26 cellular contexts compared by ENCODE assay signal in the genomic region with DNA sequence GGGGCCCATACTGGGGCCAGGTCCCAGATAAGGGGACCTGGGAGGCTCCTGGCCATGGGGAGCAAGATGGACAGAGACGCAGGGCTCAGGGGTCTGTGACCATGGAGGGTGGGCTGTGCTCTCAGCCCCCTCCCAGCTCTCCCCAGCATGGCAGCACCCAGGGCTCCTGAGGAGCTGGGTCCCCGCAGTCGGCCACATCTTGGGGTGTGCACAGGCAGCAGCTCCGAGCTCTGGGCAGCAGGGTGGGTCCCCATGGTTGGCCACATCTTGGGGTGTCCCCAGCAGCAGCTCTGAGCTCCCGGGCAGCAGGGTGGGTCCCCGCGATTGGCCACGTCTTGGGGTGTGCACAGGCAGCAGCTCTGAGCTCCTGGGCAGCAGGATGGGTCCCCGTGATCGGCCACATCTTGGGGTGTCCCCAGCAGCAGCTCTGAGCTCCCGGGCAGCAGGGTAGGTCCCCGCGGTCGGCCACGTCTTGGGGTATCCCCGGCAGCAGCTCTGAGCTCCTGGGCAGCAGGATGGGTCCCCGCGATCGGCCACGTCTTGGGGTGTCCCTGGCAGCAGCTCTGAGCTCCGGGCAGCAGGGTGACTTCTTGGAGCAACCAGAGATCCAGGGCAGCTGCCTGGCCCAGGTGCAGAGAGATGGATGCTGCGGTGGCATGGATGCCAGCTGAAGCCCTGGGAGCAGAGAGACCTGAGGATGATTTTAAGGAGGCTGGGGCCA. TPM values are rescaled to one million over a fixed set of nuclear protein-coding genes. Genes with fewer than 3 reads are reported as not detected.
DNase-seq lines count a peak whose midpoint lies in the region; ATAC-seq and TF ChIP-seq lines count a peak whose summit lies in the region.
"Had no signal": no experiment of that assay in that cellular context is flagged by ENCODE, and none has a peak within 500 bp of the region (broad histone marks: within the 10 kb centered on the region; RNA-seq: fewer than 3 reads in every experiment).

No MANE protein-coding gene starts in this region.

- H3K36me3 Mint-ChIP-seq in activated naive CD8-positive, alpha-beta T cell treated with anti-CD3 and anti-CD28 coated beads, Interleukin-2, amount 10 ng/mL, durations not matched to agents 7 days and 5 days, result no peaks in the 10 kb centered on the region
- H3K36me3 Mint-ChIP-seq in activated naive CD8-positive, alpha-beta T cell treated with anti-CD3 and anti-CD28 coated beads, Interleukin-2, amount 50 U/mL, for 24 hours (ENCODE audit: low read depth), result no peaks in the 10 kb centered on the region
- H3K36me3 Mint-ChIP-seq: CD4-positive, CD25-positive, alpha-beta regulatory T cell had no signal

- 88% methylated on average over 10 of the region's 22 CpGs for WGBS in suprapubic skin

- intact Hi-C loops in PC-3 (cut with micrococcal nuclease), result loop anchor here (5.0 kb wide), 3 partner anchors 52 to 87 kb away; no protein-coding TSS in a partner anchor

- H2AFZ ChIP-seq in PC-3 (ENCODE audit: low read length), result no peak overlapping the region

- H3K4me1 ChIP-seq in PC-3 (ENCODE audit: insufficient read depth, low read length) (peaks cover 26% of the 10 kb centered on the region), suprapubic skin (peaks cover 14% of the 10 kb centered on the region)
- H3K4me1 ChIP-seq: SJCRH30 had no signal

- no peaks in the 10 kb centered on the region for H3K79me2 ChIP-seq in PC-3 (ENCODE audit: low read length)

- TF ChIP-seq POLR2A in suprapubic skin (IDR thresholded peaks at IDR 0.05), result no peak

- H3K27ac Mint-ChIP-seq in activated naive CD8-positive, alpha-beta T cell treated with anti-CD3 and anti-CD28 coated beads, Interleukin-2, amount 10 ng/mL, durations not matched to agents 7 days and 5 days, result no peak overlapping the region
- no peak overlapping the region for H3K27ac Mint-ChIP-seq in activated naive CD8-positive, alpha-beta T cell treated with anti-CD3 and anti-CD28 coated beads, Interleukin-2, amount 50 U/mL, for 24 hours
- H3K27ac Mint-ChIP-seq: CD4-positive, CD25-positive, alpha-beta regulatory T cell; nephron; T-helper 1 cell treated with Interleukin-12 subunit alpha and Interleukin-12 subunit beta and Interleukin-4 antibody, amounts not matched to agents 30 μg/mL and 1 μg/mL, for 36 hours had no signal

- H3K9me3 ChIP-seq in PC-3 (ENCODE audit: low read length), result no peaks in the 10 kb centered on the region
- no peaks in the 10 kb centered on the region for H3K9me3 ChIP-seq in suprapubic skin
- H3K9me3 ChIP-seq: MG63, SJCRH30 had no signal

- TF ChIP-seq CTCF in PC-3 (conservative IDR thresholded peaks at IDR 0.05; ENCODE audit: low read depth, low read length) (no peak), suprapubic skin (IDR thresholded peaks at IDR 0.05) (no peak)

- TF ChIP-seq EP300 in suprapubic skin (IDR thresholded peaks at IDR 0.05), result no peak

- H3K9ac ChIP-seq in PC-3 (ENCODE audit: low read length), result 0 out of 2 replicates have a peak overlapping the region, but pooled peaks have one; percentile 50

- H3K4me3 ChIP-seq in PC-3 (ENCODE audit: low read length) (no peak overlapping the region), suprapubic skin (no peak overlapping the region)
- H3K4me3 ChIP-seq: MG63, SJCRH30 had no signal

- ATAC-seq in activated naive CD8-positive, alpha-beta T cell treated with anti-CD3 and anti-CD28 coated beads, Interleukin-2, amount 10 ng/mL, durations not matched to agents 7 days and 5 days (ENCODE audit: low read depth), result no peak
- ATAC-seq in activated naive CD8-positive, alpha-beta T cell treated with anti-CD3 and anti-CD28 coated beads, Interleukin-2, amount 50 U/mL, for 24 hours, result no peak
- ATAC-seq in PC-3, result no peak
- no peak for ATAC-seq in left lobe of liver
- ATAC-seq in HG03469 (IDR thresholded peaks at IDR 0.05; ENCODE audit: unreplicated experiment), result no peak
- ATAC-seq: esophagus mucosa had no signal

- no peaks in the 10 kb centered on the region for H3K27me3 Mint-ChIP-seq in activated naive CD8-positive, alpha-beta T cell treated with anti-CD3 and anti-CD28 coated beads, Interleukin-2, amount 10 ng/mL, durations not matched to agents 7 days and 5 days
- no peaks in the 10 kb centered on the region for H3K27me3 Mint-ChIP-seq in activated naive CD8-positive, alpha-beta T cell treated with anti-CD3 and anti-CD28 coated beads, Interleukin-2, amount 50 U/mL, for 24 hours
- H3K27me3 Mint-ChIP-seq: CD4-positive, CD25-positive, alpha-beta regulatory T cell had no signal

- no peak overlapping the region for H3K4me2 ChIP-seq in PC-3 (ENCODE audit: low read length)

- H3K4me3 Mint-ChIP-seq in activated naive CD8-positive, alpha-beta T cell treated with anti-CD3 and anti-CD28 coated beads, Interleukin-2, amount 10 ng/mL, durations not matched to agents 7 days and 5 days, result no peak overlapping the region
- H3K4me3 Mint-ChIP-seq in activated naive CD8-positive, alpha-beta T cell treated with anti-CD3 and anti-CD28 coated beads, Interleukin-2, amount 50 U/mL, for 24 hours, result no peak overlapping the region
- H3K4me3 Mint-ChIP-seq: CD4-positive, CD25-positive, alpha-beta regulatory T cell; nephron; T-helper 1 cell treated with Interleukin-12 subunit alpha and Interleukin-12 subunit beta and Interleukin-4 antibody, amounts not matched to agents 30 μg/mL and 1 μg/mL, for 36 hours had no signal

- H3K4me1 Mint-ChIP-seq in activated naive CD8-positive, alpha-beta T cell treated with anti-CD3 and anti-CD28 coated beads, Interleukin-2, amount 10 ng/mL, durations not matched to agents 7 days and 5 days, result no peaks in the 10 kb centered on the region
- H3K4me1 Mint-ChIP-seq in activated naive CD8-positive, alpha-beta T cell treated with anti-CD3 and anti-CD28 coated beads, Interleukin-2, amount 50 U/mL, for 24 hours, result no peaks in the 10 kb centered on the region
- H3K4me1 Mint-ChIP-seq: CD4-positive, CD25-positive, alpha-beta regulatory T cell; nephron had no signal

- no TSS peak for BruUV-seq in PC-3 (replicated peaks; lab: Mats Ljungman, UMichigan)

- POLR2A ChIA-PET in activated naive CD8-positive, alpha-beta T cell treated with anti-CD3 and anti-CD28 coated beads, Interleukin-2, amount 10 ng/mL, durations not matched to agents 7 days and 5 days (lab: Charles Lee), result no interaction called here
- POLR2A ChIA-PET in PC-3 (lab: Charles Lee; ENCODE audit: unreplicated experiment), result no interaction called here

- no peaks in the 10 kb centered on the region for H3K9me2 ChIP-seq in PC-3 (replicated peaks; ENCODE audit: low read length)

- H3K27me3 ChIP-seq in PC-3 (ENCODE audit: low read length) (no peaks in the 10 kb centered on the region), suprapubic skin (peaks cover 62% of the 10 kb centered on the region)

- no peaks in the 10 kb centered on the region for H3K36me3 ChIP-seq in PC-3 (ENCODE audit: low read depth, low read length)
- H3K36me3 ChIP-seq in suprapubic skin, result no peaks in the 10 kb centered on the region
- H3K36me3 ChIP-seq: MG63, SJCRH30 had no signal

- no peaks in the 10 kb centered on the region for H4K20me1 ChIP-seq in PC-3 (ENCODE audit: low read length)

- H3F3A ChIP-seq in PC-3 (ENCODE audit: low read length, unreplicated experiment), result no peaks in the 10 kb centered on the region

- DNase-seq in activated naive CD8-positive, alpha-beta T cell treated with anti-CD3 and anti-CD28 coated beads, Interleukin-2, amount 10 ng/mL, durations not matched to agents 7 days and 5 days, result peak; percentile 20
- no peak for DNase-seq in activated naive CD8-positive, alpha-beta T cell treated with anti-CD3 and anti-CD28 coated beads, Interleukin-2, amount 50 U/mL, for 24 hours
- DNase-seq in PC-3, result no peak
- peak; percentile 38 for DNase-seq in left lobe of liver (ENCODE audit: low spot score)
- peak; percentile 54 to 57 for DNase-seq in suprapubic skin (ENCODE audit: low spot score in 2 of 2)
- DNase-seq in stimulated activated CD4-positive, alpha-beta T cell treated with anti-CD3 and anti-CD28 coated beads, Interleukin-12 subunit alpha, Interleukin-12 subunit beta, amount 100 ng/mL, for 4 hours, result no peak
- DNase-seq in NOMO-1 (lab: John Stamatoyannopoulos, UW; ENCODE audit: unreplicated experiment in 2 of 2), result no peak
- DNase-seq: activated CD4-positive, alpha-beta T cell treated with anti-CD3 and anti-CD28 coated beads, Interleukin-2, amount 50 U/mL, for 4 hours; activated naive CD4-positive, alpha-beta T cell; CD4-positive, CD25-positive, alpha-beta regulatory T cell; effector CD8-positive, alpha-beta T cell; midbrain; NCI-H1436; NCI-H2171; OCI-M1; SJCRH30; stimulated activated CD8-positive, alpha-beta memory T cell treated with anti-CD3 and anti-CD28 coated beads, Interleukin-4, amount 100 ng/mL, for 48 hours had no signal

- H3K27ac ChIP-seq in PC-3 (ENCODE audit: low read length) (0 out of 2 replicates have a peak overlapping the region, but pooled peaks have one; percentile 72), suprapubic skin (no peak overlapping the region)
- H3K27ac ChIP-seq: SJCRH30 had no signal

- no peaks in the 10 kb centered on the region for H3K9me3 Mint-ChIP-seq in activated naive CD8-positive, alpha-beta T cell treated with anti-CD3 and anti-CD28 coated beads, Interleukin-2, amount 10 ng/mL, durations not matched to agents 7 days and 5 days
- no peaks in the 10 kb centered on the region for H3K9me3 Mint-ChIP-seq in activated naive CD8-positive, alpha-beta T cell treated with anti-CD3 and anti-CD28 coated beads, Interleukin-2, amount 50 U/mL, for 24 hours
- H3K9me3 Mint-ChIP-seq: nephron; T-helper 1 cell treated with Interleukin-12 subunit alpha and Interleukin-12 subunit beta and Interleukin-4 antibody, amounts not matched to agents 30 μg/mL and 1 μg/mL, for 36 hours had no signal

- CTCF ChIA-PET in PC-3 (lab: Charles Lee), result no interaction called here

RNA-seq across cellular contexts. Expression of a gene that starts 18.3 kb away (rescaled TPM):
- not detected for total RNA-seq in activated naive CD8-positive, alpha-beta T cell treated with anti-CD3 and anti-CD28 coated beads, Interleukin-2, amount 10 ng/mL, durations not matched to agents 7 days and 5 days
- total RNA-seq in PC-3 (2014; rRNA removed) (24.3 and 33.0 TPM in 2 replicates), left lobe of liver (4.1 TPM), suprapubic skin (under 1 TPM; 0.08 to 0.34 (median 0.13) TPM)
- total RNA-seq: astrocyte; CD4-positive, CD25-positive, alpha-beta regulatory T cell; frontal cortex; pulmonary artery endothelial cell; SJCRH30; subcutaneous adipose tissue had no signal

RNA-seq across cellular contexts. Expression of a gene that starts 46.8 kb away (rescaled TPM):
- total RNA-seq in activated naive CD8-positive, alpha-beta T cell treated with anti-CD3 and anti-CD28 coated beads, Interleukin-2, amount 10 ng/mL, durations not matched to agents 7 days and 5 days, result not detected
- total RNA-seq in PC-3 (2014; rRNA removed) (0.11 and 0.35 TPM in 2 replicates), left lobe of liver (0.03 TPM), suprapubic skin (not detected)
- total RNA-seq: astrocyte; CD4-positive, CD25-positive, alpha-beta regulatory T cell; esophagus mucosa; frontal cortex; pulmonary artery endothelial cell; SJCRH30; subcutaneous adipose tissue had no signal

Comparison
In these comparisons a context has a peak if more than half of its experiments do, and no peak if none do; other contexts are left out.
1. DNase-seq: peak in activated naive CD8-positive, alpha-beta T cell treated with anti-CD3 and anti-CD28 coated beads, Interleukin-2, amount 10 ng/mL, durations not matched to agents 7 days and 5 days (single experiment), left lobe of liver (single experiment) and suprapubic skin (2 of 2); none in activated naive CD8-positive, alpha-beta T cell treated with anti-CD3 and anti-CD28 coated beads, Interleukin-2, amount 50 U/mL, for 24 hours (single experiment), PC-3 (single experiment), stimulated activated CD4-positive, alpha-beta T cell treated with anti-CD3 and anti-CD28 coated beads, Interleukin-12 subunit alpha, Interleukin-12 subunit beta, amount 100 ng/mL, for 4 hours (single experiment) and NOMO-1 (0 of 2).